Comparison of ENCODE assay signal across 8 cellular contexts in the genomic region with DNA sequence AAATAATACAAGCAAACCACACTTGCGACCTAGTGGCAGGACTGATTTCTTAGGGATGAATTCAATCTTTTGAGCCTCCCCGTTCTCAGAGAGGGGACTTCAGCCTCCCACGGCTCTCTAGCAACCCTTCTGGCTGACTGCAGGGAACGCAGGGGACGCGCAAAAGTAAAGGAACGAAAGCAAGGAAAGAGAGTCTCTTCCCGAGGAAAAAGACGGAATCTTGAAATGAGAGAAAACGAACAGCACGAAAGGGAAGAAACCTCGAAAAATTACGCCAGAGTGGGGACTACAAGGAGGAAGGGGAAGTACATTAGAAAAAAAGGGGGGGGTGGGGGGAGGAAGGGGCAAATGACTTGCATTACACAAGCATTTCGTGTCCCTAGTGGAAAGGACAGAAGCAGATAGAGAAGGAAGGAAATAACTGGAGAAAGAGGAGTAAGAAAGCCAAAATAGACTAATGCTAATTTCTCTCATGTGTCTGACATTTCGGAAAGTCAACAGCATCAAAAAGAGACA. TPM values are rescaled to one million over a fixed set of nuclear protein-coding genes. Genes with fewer than 3 reads are reported as not detected.
A peak's percentile ranks its signal among the peaks of the same experiment; 100 is the strongest.
DNase-seq lines count a peak whose midpoint lies in the region; ATAC-seq, FAIRE-seq and TF ChIP-seq lines count a peak whose summit lies in the region.

No MANE protein-coding gene starts in this region.

- H3K9me3 ChIP-seq in A549 (no peaks in the 10 kb centered on the region), colonic mucosa (no peaks in the 10 kb centered on the region)

- H3K4me3 ChIP-seq in A549 (peak overlapping the region; percentile 96), colonic mucosa (peak overlapping the region; percentile 100)

- H3K27me3 ChIP-seq in colonic mucosa (no peaks in the 10 kb centered on the region), layer of hippocampus (ENCODE audit: control insufficient read depth, insufficient read depth, low read length) (no peaks in the 10 kb centered on the region)

- TF ChIP-seq RAD21 in A549 (conservative IDR thresholded peaks at IDR 0.05 in 1 of 2, IDR thresholded peaks at IDR 0.05 in 1 of 2), result peak; percentile 78 to 89

- peak overlapping the region; percentile 87 for H3K4me2 ChIP-seq in A549

- TF ChIP-seq CTCF in A549 (IDR thresholded peaks at IDR 0.05) (peak; percentile 78), GM13977 (IDR thresholded peaks at IDR 0.05; ENCODE audit: extremely low read depth, insufficient read depth, missing control alignments) (peak; percentile 73), WTC11 (IDR thresholded peaks at IDR 0.05) (peak; percentile 36; the same call in 1 of the 2 replicates), colonic mucosa (IDR thresholded peaks at IDR 0.05) (peak; percentile 74)

- H3K9me3 Mint-ChIP-seq in WTC11, result no peaks in the 10 kb centered on the region

- peaks cover 7% of the 10 kb centered on the region; the same call in 1 of the 2 replicates for H3K36me3 Mint-ChIP-seq in WTC11

- H3K4me1 ChIP-seq in A549, result peaks cover 13% of the 10 kb centered on the region; the same call in 1 of the 3 replicates
- no peaks in the 10 kb centered on the region for H3K4me1 ChIP-seq in colonic mucosa

- no peaks in the 10 kb centered on the region for H3K36me3 ChIP-seq in colonic mucosa

- H3K9ac ChIP-seq in colonic mucosa (ENCODE audit: low read depth in 2 of 2, low read length in 2 of 2), result peak overlapping the region; percentile 93 to 97

- TF ChIP-seq EP300 in A549 (IDR thresholded peaks at IDR 0.05), result no peak

- in situ Hi-C loops in GM13977 (cut with MboI; ENCODE audit: low pct_unique_long_range_greater_than_20kb, low sequenced_read_pairs, unreplicated experiment), result no loop called here

- H3K27ac ChIP-seq in A549, result peak overlapping the region; percentile 91 to 95
- peak overlapping the region; percentile 91 for H3K27ac ChIP-seq in colonic mucosa
- peak overlapping the region; percentile 42 for H3K27ac ChIP-seq in layer of hippocampus (ENCODE audit: low read depth, low read length)

- DNase-seq in A549 (ENCODE audit: low read depth in 1 of 2, low spot score in 1 of 2), result peak; percentile 86 to 89
- DNase-seq in GM13977 (ENCODE audit: low spot score), result peak; percentile 55
- DNase-seq in NCI-H345 (lab: John Stamatoyannopoulos, UW), result peak; percentile 65
- peak; percentile 77 for DNase-seq in WTC11 (ENCODE audit: low spot score)
- DNase-seq in colonic mucosa, result peak; percentile 68
- peak; percentile 62 for DNase-seq in stimulated activated CD4-positive, alpha-beta T cell treated with anti-CD3 and anti-CD28 coated beads, Interleukin-15, amount 100 ng/mL, for 24 hours

- H3K4me1 Mint-ChIP-seq in WTC11, result peaks cover 15% of the 10 kb centered on the region

- 2% methylated on average over 15 of the region's 15 CpGs for WGBS in A549 (ENCODE audit: missing lambda C conversion rate)

- H3K4me3 Mint-ChIP-seq in WTC11, result peak overlapping the region; percentile 87

- H3K27ac Mint-ChIP-seq in WTC11, result peak overlapping the region; percentile 90

- POLR2A ChIA-PET in A549 (lab: Yijun Ruan, JAX) (interaction anchor here (1.8 kb wide), 1 partner anchor 10 kb away, joined by 19 read pairs; no protein-coding TSS in a partner anchor), WTC11 (lab: Charles Lee) (no interaction called here)

- peaks cover 3% of the 10 kb centered on the region; the same call in 1 of the 2 replicates for H3K27me3 Mint-ChIP-seq in WTC11 (ENCODE audit: low read depth)

- peak; percentile 74 to 79 for ATAC-seq in A549
- peak; percentile 61 for ATAC-seq in WTC11
- ATAC-seq in GM19397 (IDR thresholded peaks at IDR 0.05; ENCODE audit: unreplicated experiment), result no peak

- TF ChIP-seq POLR2A in A549 (IDR thresholded peaks at IDR 0.05; ENCODE audit: low read length), result no peak

- CTCF ChIA-PET in A549 (lab: Yijun Ruan, JAX) (interaction anchor here (0.7 to 13.5 kb wide), 14 partner anchors 8 to 137 kb away, joined by 3 to 272 read pairs (median 4); no protein-coding TSS in a partner anchor), WTC11 (lab: Charles Lee) (interaction anchor here (1.1 to 2.8 kb wide), 5 partner anchors 10 to 134 kb away, joined by 3 to 32 read pairs (median 11); partner anchors contain the start of genes MIF4GD and SLC25A19)

- peak; percentile 72 for FAIRE-seq in A549 (lab: Jason Lieb, UNC)

- intact Hi-C loops in colonic mucosa (cut with DNase I), result loop anchor here (2.0 kb wide), 1 partner anchor 81 kb away; no protein-coding TSS in a partner anchor

TF ChIP-seq in A549, 52 proteins besides CTCF, POLR2A, EP300 and RAD21:
- no peak for TF ChIP-seq CHD4 (IDR thresholded peaks at IDR 0.05; ENCODE audit: borderline replicate concordance)
- TF ChIP-seq MAZ (IDR thresholded peaks at IDR 0.05; ENCODE audit: borderline replicate concordance, low read depth, low read length), result no peak
- TF ChIP-seq CEBPB (IDR thresholded peaks at IDR 0.05), result 0 out of 4 replicates have a peak, but pooled peaks have one; percentile 7 to 25
- peak; percentile 68 for TF ChIP-seq SMC3 (IDR thresholded peaks at IDR 0.05)
- TF ChIP-seq HMGXB4 (CRISPR knock-in tag; IDR thresholded peaks at IDR 0.05; ENCODE audit: borderline replicate concordance), result peak; percentile 76
- 0 out of 2 replicates have a peak, but pooled peaks have one; percentile 14 for TF ChIP-seq NFE2L2 (conservative IDR thresholded peaks at IDR 0.05; ENCODE audit: low read length)
- no peak for TF ChIP-seq EHF (CRISPR knock-in tag; IDR thresholded peaks at IDR 0.05)

TF ChIP-seq in WTC11, 78 proteins besides CTCF, POLR2A, EP300 and RAD21:
- no peak for TF ChIP-seq MAX (CRISPR knock-in tag; IDR thresholded peaks at IDR 0.05)

RNA-seq across cellular contexts. Expression of gene GRB2, which starts 1.2 kb away (rescaled TPM):
- polyA plus RNA-seq in A549 (2011; rRNA removed) (87.5 and 91.4 TPM in 2 replicates), A549 (2017; fragmentation: RNase III; extraction: RNeasy Plus Mini Kit Qiagen cat#74134 plus additional on column Dnase treatment) (89.0 to 91.9 TPM (median 90.1 TPM) in 3 replicates)
- 88.8 and 101 TPM in 2 replicates for polyA plus RNA-seq in A549 (2012; cell fraction: cytosol; rRNA removed)
- polyA plus RNA-seq in A549 (2012; cell fraction: nucleus; rRNA removed), result 106 and 120 TPM in 2 replicates
- polyA minus RNA-seq in A549 (2011; rRNA and poly(A)+ RNA removed), result 33.3 and 40.5 TPM in 2 replicates
- total RNA-seq in WTC11 (2021) (82.9 to 93.3 TPM (median 92.6 TPM) in 3 replicates), colonic mucosa (100 to 1,000 TPM; 117 to 126 TPM)

RNA-seq across cellular contexts. Expression of gene TMEM94, which starts 52.2 kb away (rescaled TPM):
- polyA plus RNA-seq in A549 (2011; rRNA removed), result 30.5 and 42.7 TPM in 2 replicates
- polyA plus RNA-seq in A549 (2012; cell fraction: cytosol; rRNA removed), result 78.2 and 99.5 TPM in 2 replicates
- polyA plus RNA-seq in A549 (2012; cell fraction: nucleus; rRNA removed), result 407 and 498 TPM in 2 replicates
- 50.0 to 64.9 TPM (median 63.8 TPM) in 3 replicates for polyA plus RNA-seq in A549 (2017; fragmentation: RNase III; extraction: RNeasy Plus Mini Kit Qiagen cat#74134 plus additional on column Dnase treatment)
- polyA minus RNA-seq in A549 (2011; rRNA and poly(A)+ RNA removed), result 56.2 and 73.8 TPM in 2 replicates
- 64.7 to 76.9 TPM (median 68.6 TPM) in 3 replicates for total RNA-seq in WTC11 (2021)
- 10 to 100 TPM; 88.3 to 95.7 TPM for total RNA-seq in colonic mucosa

Comparison
In these comparisons a context has a peak if more than half of its experiments do, and no peak if none do; other contexts are left out.
1. H3K27ac ChIP-seq: peak in every context shown above with its lines; median percentile 93 in A549; 91 in colonic mucosa; 42 in layer of hippocampus.
2. Of the 8 proteins assayed by ChIP-seq in both WTC11 and A549: peak only in WTC11: none; only in A549: HMGXB4; in both: CTCF; in neither: 6.